ENCODE assay signal across 8 cellular contexts in genomic region chr5:131264453-131265200, GRCh38. TPM values are rescaled to one million over a fixed set of nuclear protein-coding genes. Genes with fewer than 3 reads are reported as not detected.
DNase-seq lines count a peak whose midpoint lies in the region; ATAC-seq and TF ChIP-seq lines count a peak whose summit lies in the region.

No MANE protein-coding gene starts in this region.

- H3K4me3 Mint-ChIP-seq in activated naive CD8-positive, alpha-beta T cell = peak overlapping the region; percentile 87
- peak overlapping the region; percentile 95 for H3K4me3 Mint-ChIP-seq in progenitor cell of endocrine pancreas (ENCODE audit: low read depth)

- no peaks in the 10 kb centered on the region for H3K27me3 ChIP-seq in HAP-1 (ENCODE audit: low read depth)
- no peaks in the 10 kb centered on the region for H3K27me3 ChIP-seq in OCI-LY1 (ENCODE audit: insufficient read depth, low read length)
- no peaks in the 10 kb centered on the region for H3K27me3 ChIP-seq in left ventricle myocardium inferior (ENCODE audit: low read depth)

- no peaks in the 10 kb centered on the region for H3K9me2 ChIP-seq in OCI-LY1 (ENCODE audit: low read depth, low read length)

- H3K9me3 ChIP-seq in HAP-1 (no peaks in the 10 kb centered on the region), OCI-LY1 (ENCODE audit: low read length) (no peaks in the 10 kb centered on the region), left ventricle myocardium inferior (replicated peaks) (no peaks in the 10 kb centered on the region)

- intact Hi-C loops in left ventricle myocardium inferior (cut with micrococcal nuclease) = loop anchor here (5.0 kb wide), 1 partner anchor 97 kb away; the partner anchor contains the start of gene HINT1

- TF ChIP-seq CTCF in OCI-LY1 (IDR thresholded peaks at IDR 0.05; ENCODE audit: low read length) = no peak
- no peak for TF ChIP-seq CTCF in left ventricle myocardium inferior (IDR thresholded peaks at IDR 0.05; ENCODE audit: borderline replicate concordance)
- no peak for TF ChIP-seq CTCF in progenitor cell of endocrine pancreas (IDR thresholded peaks at IDR 0.05; ENCODE audit: unreplicated experiment)

- H3K9me3 Mint-ChIP-seq in activated naive CD8-positive, alpha-beta T cell (ENCODE audit: low read depth) = no peaks in the 10 kb centered on the region
- no peaks in the 10 kb centered on the region for H3K9me3 Mint-ChIP-seq in progenitor cell of endocrine pancreas (ENCODE audit: low read depth)

- H2AFZ ChIP-seq in OCI-LY1 (ENCODE audit: low read length) = no peak overlapping the region

- H3K4me1 Mint-ChIP-seq in activated naive CD8-positive, alpha-beta T cell (ENCODE audit: low read depth) = peaks cover 55% of the 10 kb centered on the region
- peaks cover 13% of the 10 kb centered on the region for H3K4me1 Mint-ChIP-seq in progenitor cell of endocrine pancreas (ENCODE audit: low read depth)

- H3K27ac ChIP-seq in OCI-LY1 (ENCODE audit: low read depth, low read length, poor library complexity, severe bottlenecking) (peak overlapping the region; percentile 91), left ventricle myocardium inferior (replicated peaks) (peak overlapping the region; percentile 90)

- DNase-seq in DMS53 treated with DMSO at 0.1 percent for 48 hours (lab: John Stamatoyannopoulos, UW; ENCODE audit: unreplicated experiment) = peak; percentile 32
- DNase-seq in HAP-1 (ENCODE audit: low spot score in 2 of 2) = peak; percentile 49 to 63
- DNase-seq in left ventricle myocardium inferior = peak; percentile 15
- peak; percentile 17 for DNase-seq in progenitor cell of endocrine pancreas (ENCODE audit: low spot score, unreplicated experiment)

- peaks cover 4% of the 10 kb centered on the region; the same call in 1 of the 2 replicates for H3F3A ChIP-seq in OCI-LY1 (ENCODE audit: insufficient read depth, low read length)

- H4K20me1 ChIP-seq in OCI-LY1 (ENCODE audit: insufficient read depth, low read length) = no peaks in the 10 kb centered on the region

- peaks cover 49% of the 10 kb centered on the region for H3K79me2 ChIP-seq in OCI-LY1 (ENCODE audit: insufficient read depth, low read length)

- no peaks in the 10 kb centered on the region for H3K36me3 ChIP-seq in HAP-1 (replicated peaks)
- H3K36me3 ChIP-seq in OCI-LY1 (ENCODE audit: insufficient read depth, low read length) = peaks cover 8% of the 10 kb centered on the region; the same call in 1 of the 2 replicates
- H3K36me3 ChIP-seq in left ventricle myocardium inferior = no peaks in the 10 kb centered on the region

- in situ Hi-C loops in HAP-1 (cut with MboI; ENCODE audit: low sequenced_read_pairs) = no loop called here

- H3K9ac ChIP-seq in OCI-LY1 (ENCODE audit: low read length) = peak overlapping the region; percentile 97

- H3K4me1 ChIP-seq in HAP-1 (peaks cover 15% of the 10 kb centered on the region), OCI-LY1 (ENCODE audit: insufficient read depth, low read length, severe bottlenecking) (peaks cover 64% of the 10 kb centered on the region), left ventricle myocardium inferior (peaks cover 47% of the 10 kb centered on the region)

- H3K4me3 ChIP-seq in HAP-1 (peak overlapping the region; percentile 83), OCI-LY1 (ENCODE audit: low read depth, low read length, poor library complexity, severe bottlenecking) (peak overlapping the region; percentile 83), left ventricle myocardium inferior (peak overlapping the region; percentile 98)

- peak overlapping the region; percentile 94 for H3K27ac Mint-ChIP-seq in activated naive CD8-positive, alpha-beta T cell
- H3K27ac Mint-ChIP-seq in progenitor cell of endocrine pancreas = peak overlapping the region; percentile 99

- no peak for ATAC-seq in GM19467 (IDR thresholded peaks at IDR 0.05; ENCODE audit: unreplicated experiment)
- no peak for ATAC-seq in GM19452 (IDR thresholded peaks at IDR 0.05; ENCODE audit: unreplicated experiment)

- peak overlapping the region; percentile 78 for H3K4me2 ChIP-seq in OCI-LY1 (ENCODE audit: low read length)

- no peaks in the 10 kb centered on the region for H3K27me3 Mint-ChIP-seq in activated naive CD8-positive, alpha-beta T cell
- H3K27me3 Mint-ChIP-seq in progenitor cell of endocrine pancreas = no peaks in the 10 kb centered on the region

- no peaks in the 10 kb centered on the region for H3K36me3 Mint-ChIP-seq in activated naive CD8-positive, alpha-beta T cell
- peaks cover 2% of the 10 kb centered on the region for H3K36me3 Mint-ChIP-seq in progenitor cell of endocrine pancreas (ENCODE audit: insufficient read depth)

RNA-seq across cellular contexts. Expression of gene CDC42SE2, which starts 0.8 kb away (rescaled TPM):
- total RNA-seq in left ventricle myocardium inferior = 10.3 TPM
- total RNA-seq in progenitor cell of endocrine pancreas = 29.3 and 32.0 TPM in 2 replicates
